19 cellular contexts compared by ENCODE assay signal in the genomic region with DNA sequence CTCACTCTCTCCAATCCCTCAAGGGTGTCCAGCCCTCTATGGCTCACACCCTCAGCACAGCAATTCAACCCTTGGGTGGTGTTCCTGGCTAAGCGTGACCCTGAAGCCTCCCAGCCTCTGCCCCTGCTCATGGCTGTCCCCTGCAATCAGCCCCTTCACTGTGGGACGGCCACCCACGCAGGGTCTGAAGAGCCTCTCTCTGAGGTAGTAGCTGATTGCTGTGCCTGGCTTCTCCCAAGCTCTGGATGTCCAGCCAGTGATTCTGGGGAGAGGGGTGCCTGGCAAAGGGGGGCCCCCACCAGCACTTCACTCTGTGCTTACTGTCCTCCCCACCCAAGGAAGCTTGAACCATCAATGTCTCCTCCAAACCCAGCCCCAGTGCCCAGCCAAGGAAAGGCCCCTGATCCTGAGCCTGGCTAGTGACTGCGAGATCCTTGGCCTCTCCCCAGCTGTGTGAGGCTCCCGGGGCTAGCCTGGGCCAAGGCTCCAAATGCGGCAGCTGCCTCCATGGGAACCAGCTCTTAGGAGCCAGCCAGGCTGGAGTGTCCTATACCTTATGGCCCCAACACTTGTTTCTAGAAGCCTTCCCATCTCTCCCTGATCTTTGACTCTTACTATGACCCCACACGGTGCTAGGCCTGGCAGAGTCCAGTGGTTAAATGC. TPM values are rescaled to one million over a fixed set of nuclear protein-coding genes. Genes with fewer than 3 reads are reported as not detected.
A peak's percentile ranks its signal among the peaks of the same experiment; 100 is the strongest.
DNase-seq lines count a peak whose midpoint lies in the region; ATAC-seq and TF ChIP-seq lines count a peak whose summit lies in the region.
"Had no signal": no experiment of that assay in that cellular context is flagged by ENCODE, and none has a peak within 500 bp of the region (broad histone marks: within the 10 kb centered on the region; RNA-seq: fewer than 3 reads in every experiment).

No MANE protein-coding gene starts in this region.

- H3K27me3 ChIP-seq in GM23248 (replicated peaks; ENCODE audit: insufficient read depth): no peaks in the 10 kb centered on the region
- no peaks in the 10 kb centered on the region for H3K27me3 ChIP-seq in naive thymus-derived CD4-positive, alpha-beta T cell (ENCODE audit: control insufficient read depth in 2 of 2, insufficient read depth in 2 of 2, low read length in 2 of 2)
- H3K27me3 ChIP-seq: foreskin keratinocyte had no signal

- H3K4me1 ChIP-seq in GM23248 (ENCODE audit: insufficient read depth): no peaks in the 10 kb centered on the region
- no peaks in the 10 kb centered on the region for H3K4me1 ChIP-seq in naive thymus-derived CD4-positive, alpha-beta T cell (ENCODE audit: control insufficient read depth in 2 of 2, insufficient read depth in 2 of 2, low read length in 2 of 2)
- H3K4me1 ChIP-seq: foreskin keratinocyte, parathyroid adenoma had no signal

- intact Hi-C loops in left ventricle myocardium superior (cut with micrococcal nuclease): no loop called here
- intact Hi-C loops in posterior vena cava (cut with DNase I): no loop called here
- intact Hi-C loops in naive thymus-derived CD4-positive, alpha-beta T cell (cut with micrococcal nuclease): no loop called here

- H3F3A ChIP-seq in GM23248 (ENCODE audit: insufficient read depth): no peaks in the 10 kb centered on the region

- peak overlapping the region; percentile 15; the same call in 1 of the 2 replicates for H3K27ac ChIP-seq in GM23248
- no peak overlapping the region for H3K27ac ChIP-seq in naive thymus-derived CD4-positive, alpha-beta T cell (ENCODE audit: low read depth, low read length)
- H3K27ac ChIP-seq: foreskin keratinocyte, parathyroid adenoma had no signal

- H3K9me3 ChIP-seq in GM23248 (ENCODE audit: low read depth): no peaks in the 10 kb centered on the region
- H3K9me3 ChIP-seq in naive thymus-derived CD4-positive, alpha-beta T cell (ENCODE audit: control insufficient read depth in 2 of 3, low read length in 3 of 3): no peaks in the 10 kb centered on the region

- no peak overlapping the region for H3K4me3 ChIP-seq in GM23248
- no peak overlapping the region for H3K4me3 ChIP-seq in naive thymus-derived CD4-positive, alpha-beta T cell (ENCODE audit: low read length)

- no peak overlapping the region for H3K4me3 Mint-ChIP-seq in brain
- H3K4me3 Mint-ChIP-seq in naive thymus-derived CD4-positive, alpha-beta T cell: no peak overlapping the region
- H3K4me3 Mint-ChIP-seq: CD4-positive, alpha-beta T cell; central memory CD8-positive, alpha-beta T cell had no signal

- TF ChIP-seq CTCF in brain (conservative IDR thresholded peaks at IDR 0.05): no peak

- ATAC-seq in left ventricle myocardium superior (peak; percentile 44), HG02623 (IDR thresholded peaks at IDR 0.05; ENCODE audit: unreplicated experiment) (no peak), GM21423 (IDR thresholded peaks at IDR 0.05; ENCODE audit: unreplicated experiment) (no peak)
- no peak for ATAC-seq in naive thymus-derived CD4-positive, alpha-beta T cell
- ATAC-seq: foreskin keratinocyte, PC-3 had no signal

- peaks cover 10% of the 10 kb centered on the region for H3K79me2 ChIP-seq in GM23248 (ENCODE audit: insufficient read depth)
- H3K79me2 ChIP-seq: parathyroid adenoma had no signal

- H3K36me3 Mint-ChIP-seq in brain: peaks cover 70% of the 10 kb centered on the region
- H3K36me3 Mint-ChIP-seq in naive thymus-derived CD4-positive, alpha-beta T cell: no peaks in the 10 kb centered on the region

- H3K9me3 Mint-ChIP-seq in brain: no peaks in the 10 kb centered on the region
- H3K9me3 Mint-ChIP-seq in naive thymus-derived CD4-positive, alpha-beta T cell: peaks cover 0 to 4% (median 0%) of the 10 kb centered on the region in 11 donors
- H3K9me3 Mint-ChIP-seq: activated T-helper 2 cell treated with anti-CD3 and anti-CD28 coated beads, Interferon-gamma antibody, Interleukin-2, Interleukin-4, amounts not matched to agents 10 μg/mL and 5 μg/mL and 100 μg/mL, durations not matched to agents 14 hours and 24 hours and 36 hours; CD4-positive, alpha-beta T cell; central memory CD8-positive, alpha-beta T cell had no signal

- CTCF ChIA-PET in naive thymus-derived CD4-positive, alpha-beta T cell (lab: Charles Lee): no interaction called here

- POLR2A ChIA-PET in naive thymus-derived CD4-positive, alpha-beta T cell (lab: Charles Lee): no interaction called here

- H3K27me3 Mint-ChIP-seq in brain: no peaks in the 10 kb centered on the region
- H3K27me3 Mint-ChIP-seq in naive thymus-derived CD4-positive, alpha-beta T cell: no peaks in the 10 kb centered on the region
- H3K27me3 Mint-ChIP-seq: CD4-positive, alpha-beta T cell; central memory CD8-positive, alpha-beta T cell had no signal

- H4K20me1 ChIP-seq in GM23248 (ENCODE audit: insufficient read depth): no peaks in the 10 kb centered on the region

- H3K9ac ChIP-seq in GM23248: no peak overlapping the region
- H3K9ac ChIP-seq: parathyroid adenoma had no signal

- H3K4me1 Mint-ChIP-seq in brain: no peaks in the 10 kb centered on the region
- peaks cover 0 to 5% (median 0%) of the 10 kb centered on the region in 7 donors for H3K4me1 Mint-ChIP-seq in naive thymus-derived CD4-positive, alpha-beta T cell

- in situ Hi-C loops in GM23248 (cut with MboI): no loop called here

- no peak for DNase-seq in GM23248
- DNase-seq in left ventricle myocardium superior: no peak
- DNase-seq in posterior vena cava (ENCODE audit: low spot score): peak; percentile 82
- DNase-seq in NCI-H2196 (lab: John Stamatoyannopoulos, UW; ENCODE audit: unreplicated experiment): no peak
- DNase-seq in naive thymus-derived CD4-positive, alpha-beta T cell: no peak
- DNase-seq: CD4-positive, alpha-beta T cell; DMS79; foreskin keratinocyte; NCI-H1436; NCI-H774; PC-3; T1000; trophoblast cell had no signal

- no peaks in the 10 kb centered on the region for H3K9me2 ChIP-seq in GM23248 (ENCODE audit: insufficient read depth)

- no peak overlapping the region for H2AFZ ChIP-seq in GM23248
- H2AFZ ChIP-seq: parathyroid adenoma had no signal

- H3K36me3 ChIP-seq in GM23248 (ENCODE audit: low read depth): peaks cover 44% of the 10 kb centered on the region
- no peaks in the 10 kb centered on the region for H3K36me3 ChIP-seq in naive thymus-derived CD4-positive, alpha-beta T cell (ENCODE audit: control insufficient read depth in 2 of 3, insufficient read depth in 3 of 3, low read length in 3 of 3)

- H3K4me2 ChIP-seq in GM23248 (ENCODE audit: unreplicated experiment): no peak overlapping the region

- H3K27ac Mint-ChIP-seq in brain: peak overlapping the region; percentile 22 to 91 (median 57)
- H3K27ac Mint-ChIP-seq in naive thymus-derived CD4-positive, alpha-beta T cell: no peak overlapping the region
- H3K27ac Mint-ChIP-seq: activated T-helper 2 cell treated with anti-CD3 and anti-CD28 coated beads, Interferon-gamma antibody, Interleukin-2, Interleukin-4, amounts not matched to agents 10 μg/mL and 5 μg/mL and 100 μg/mL, durations not matched to agents 14 hours and 24 hours and 36 hours; CD4-positive, alpha-beta T cell had no signal

- WGBS in GM23248 (ENCODE audit: low coverage in 1 of 2, low lambda C conversion rate in 2 of 2, missing lambda C conversion rate in 2 of 2), 2 experiments: 63 to 74% methylated on average over 7 of the region's 7 CpGs

RNA-seq across cellular contexts. Expression of a gene that starts 9.9 kb away (rescaled TPM):
- total RNA-seq in GM23248 (2014; rRNA removed; shearing (Covaris generic)): 13.2 and 23.7 TPM in 2 replicates
- polyA plus RNA-seq in GM23248 (2016; fragmentation: Nextera tagmentation; extraction: Ambion mirVana) (0.43 and 0.44 TPM in 2 replicates), brain (ENCODE audit: insufficient read depth, low read depth, low replicate concordance) (231 TPM)
- total RNA-seq in left ventricle myocardium superior (101 TPM), posterior vena cava (100 to 1,000 TPM; 116 to 145 TPM)
- 10 to 100 TPM in 3 of 5 experiments, 1 to 10 TPM in 2; 1.4 to 16.7 (median 11.5) TPM for total RNA-seq in naive thymus-derived CD4-positive, alpha-beta T cell
- polyA plus RNA-seq in naive thymus-derived CD4-positive, alpha-beta T cell: not detected

RNA-seq across cellular contexts. Expression of a gene that starts 29.6 kb away (rescaled TPM):
- total RNA-seq in GM23248 (2014; rRNA removed; shearing (Covaris generic)): 1.0 TPM in 1 of 2 replicates, not detected in the other
- polyA plus RNA-seq in GM23248 (2016; fragmentation: Nextera tagmentation; extraction: Ambion mirVana) (0.15 TPM in 1 of 2 replicates, not detected in the other), brain (ENCODE audit: insufficient read depth, low read depth, low replicate concordance) (6.7 TPM)
- total RNA-seq in left ventricle myocardium superior (1.5 TPM), posterior vena cava (1 to 10 TPM; 4.0 to 4.3 TPM)
- 1 to 10 TPM in 1 of 5 experiments, under 1 TPM in 2, not detected in 2; 0.38 to 1.1 (median 0.50) TPM for total RNA-seq in naive thymus-derived CD4-positive, alpha-beta T cell
- not detected for polyA plus RNA-seq in naive thymus-derived CD4-positive, alpha-beta T cell
- total RNA-seq: activated T-helper 2 cell treated with anti-CD3 and anti-CD28 coated beads, Interferon-gamma antibody, Interleukin-2, Interleukin-4, amounts not matched to agents 10 μg/mL and 5 μg/mL and 100 μg/mL, durations not matched to agents 14 hours and 24 hours and 36 hours; PC-3 had no signal

Comparison
In these comparisons a context has a peak if more than half of its experiments do, and no peak if none do; other contexts are left out.
1. H3K27ac Mint-ChIP-seq: peak in brain (5 of 5); none in naive thymus-derived CD4-positive, alpha-beta T cell (0 of 9).